ENCODE assay signal across 14 cellular contexts in the genomic region with DNA sequence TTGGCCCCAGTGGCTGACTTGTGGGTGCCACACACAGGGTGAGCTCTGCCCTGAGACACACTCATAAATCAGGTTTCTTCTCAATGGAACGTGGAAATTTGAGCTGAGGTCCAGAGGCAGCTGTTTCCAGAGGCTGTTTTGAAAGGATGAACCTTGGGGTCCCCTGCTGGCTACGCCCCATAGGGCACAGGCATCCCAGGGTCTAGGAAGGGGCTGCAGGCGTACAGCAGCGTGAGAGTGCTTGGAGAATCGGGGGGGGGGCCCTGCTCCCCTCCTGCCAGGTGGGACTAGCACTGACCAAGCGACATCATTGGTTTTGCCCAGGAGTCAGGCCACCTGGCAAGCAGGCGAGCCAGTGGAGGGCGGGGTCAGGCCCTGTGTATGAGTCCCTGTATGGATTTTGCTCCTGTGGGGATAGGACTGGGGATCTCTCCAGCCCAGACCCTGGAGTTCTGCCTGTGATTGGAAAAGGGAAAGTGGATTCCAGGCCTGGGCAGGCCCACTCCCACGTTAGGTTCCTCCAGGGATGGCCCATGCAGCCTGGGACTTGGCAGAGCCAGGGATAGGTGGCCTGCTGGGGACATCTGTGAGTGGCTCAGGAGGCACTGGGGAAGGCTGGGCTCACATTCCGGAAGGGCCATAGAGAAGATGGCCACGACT.
DNase-seq lines count a peak whose midpoint lies in the region; ATAC-seq and TF ChIP-seq lines count a peak whose summit lies in the region.
"Had no signal": no experiment of that assay in that cellular context is flagged by ENCODE, and none has a peak within 500 bp of the region (broad histone marks: within the 10 kb centered on the region; RNA-seq: fewer than 3 reads in every experiment).

No MANE protein-coding gene starts in this region.

- H2BK5ac ChIP-seq in trophoblast cell (ENCODE audit: low read depth, low read length, poor library complexity), result no peak overlapping the region

- no peak overlapping the region for H3K4ac ChIP-seq in trophoblast cell (ENCODE audit: low read depth, low read length)

- peak in 2 of 3 donors; percentile 59 to 63 for DNase-seq in right cardiac atrium
- DNase-seq in left cardiac atrium, result no peak
- no peak for DNase-seq in adipocyte (ENCODE audit: low read depth)
- DNase-seq in trophoblast cell, result no peak
- no peak for DNase-seq in vagina (ENCODE audit: extremely low spot score in 2 of 2)
- DNase-seq in UCSD-AML1 (lab: John Stamatoyannopoulos, UW; ENCODE audit: unreplicated experiment), result no peak
- DNase-seq in NCI-H1436 (lab: John Stamatoyannopoulos, UW), result no peak
- DNase-seq: COR-L47, DMS153, NCI-H1417 treated with DMSO at 0.1 percent for 48 hours, NCI-H2081 treated with DMSO at 0.1 percent for 48 hours, NCI-H510A treated with DMSO at 0.1 percent for 48 hours, PC-9 had no signal

- H3K79me2 ChIP-seq in trophoblast cell (ENCODE audit: control insufficient read depth, insufficient read depth, low read length, poor library complexity), result peaks cover 4% of the 10 kb centered on the region

- no peaks in the 10 kb centered on the region for H3K36me3 ChIP-seq in adipocyte (ENCODE audit: control insufficient read depth, insufficient read depth, low read length, severe bottlenecking)
- peaks cover 0 to 2% of the 10 kb centered on the region in 2 experiments for H3K36me3 ChIP-seq in trophoblast cell (ENCODE audit: control insufficient read depth in 1 of 2, insufficient read depth in 2 of 2, low read length in 2 of 2)
- H3K36me3 ChIP-seq in vagina, result no peaks in the 10 kb centered on the region

- no peak overlapping the region for H4K12ac ChIP-seq in trophoblast cell (ENCODE audit: low read depth, low read length)

- H4K8ac ChIP-seq in trophoblast cell (ENCODE audit: low read depth, low read length), result no peak overlapping the region

- intact Hi-C loops in right cardiac atrium (cut with DNase I), result loop anchor here in 2 of 4 donors (10.0 kb wide), 2 partner anchors 89 to 119 kb away; no protein-coding TSS in a partner anchor
- intact Hi-C loops in left cardiac atrium (cut with DNase I), result no loop called here
- intact Hi-C loops in vagina (cut with DNase I), result loop anchor here (10.0 kb wide), 1 partner anchor 49 kb away; no protein-coding TSS in a partner anchor

- H3K27ac ChIP-seq in right cardiac atrium (ENCODE audit: low read length), result no peak overlapping the region
- H3K27ac ChIP-seq in trophoblast cell (ENCODE audit: low read depth, low read length), result no peak overlapping the region
- H3K27ac ChIP-seq in vagina, result peak overlapping the region; percentile 64
- H3K27ac ChIP-seq: PC-9 had no signal

- no peak overlapping the region for H2AFZ ChIP-seq in trophoblast cell (ENCODE audit: insufficient read depth, low read length, poor library complexity)
- H2AFZ ChIP-seq: PC-9 had no signal

- WGBS in right cardiac atrium, result 91% methylated on average over 11 of the region's 11 CpGs
- no CpG with 5 or more reads among the region's 11 CpGs for WGBS in trophoblast cell (ENCODE audit: extremely low coverage, insufficient coverage, insufficient read length)

- H3K4me1 ChIP-seq in right cardiac atrium (ENCODE audit: control insufficient read depth, insufficient read depth, low read length) (peaks cover 15% of the 10 kb centered on the region), adipocyte (ENCODE audit: control insufficient read depth, insufficient read depth, low read length) (peaks cover 41% of the 10 kb centered on the region), trophoblast cell (ENCODE audit: control insufficient read depth in 1 of 2, insufficient read depth in 2 of 2, low read length in 2 of 2) (peaks cover 34 to 41% of the 10 kb centered on the region in 2 experiments), vagina (peaks cover 46% of the 10 kb centered on the region)

- no peak overlapping the region for H2BK120ac ChIP-seq in trophoblast cell (ENCODE audit: insufficient read depth, low read length, poor library complexity)

- no peak overlapping the region for H4K91ac ChIP-seq in trophoblast cell (ENCODE audit: low read depth, low read length)

- H3K4me2 ChIP-seq in trophoblast cell (ENCODE audit: low read length), result no peak overlapping the region
- H3K4me2 ChIP-seq: PC-9 had no signal

- no peak overlapping the region for H3K18ac ChIP-seq in trophoblast cell (ENCODE audit: low read length)

- H3K4me3 ChIP-seq in right cardiac atrium (ENCODE audit: low read length), result no peak overlapping the region
- H3K4me3 ChIP-seq in adipocyte (ENCODE audit: low read length), result no peak overlapping the region
- no peak overlapping the region for H3K4me3 ChIP-seq in trophoblast cell (ENCODE audit: low read depth, low read length)
- H3K4me3 ChIP-seq in vagina, result no peak overlapping the region
- H3K4me3 ChIP-seq: PC-9 had no signal

- ATAC-seq in right cardiac atrium, result no peak
- no peak for ATAC-seq in left cardiac atrium
- no peak for ATAC-seq in GM19397 (IDR thresholded peaks at IDR 0.05; ENCODE audit: unreplicated experiment)

- no peaks in the 10 kb centered on the region for H3K9me3 ChIP-seq in right cardiac atrium (ENCODE audit: control insufficient read depth, low read length)
- no peaks in the 10 kb centered on the region for H3K9me3 ChIP-seq in adipocyte (ENCODE audit: control insufficient read depth, low read length)
- H3K9me3 ChIP-seq in trophoblast cell (ENCODE audit: insufficient read depth, low read depth, low read length), result no peaks in the 10 kb centered on the region
- H3K9me3 ChIP-seq in vagina, result no peaks in the 10 kb centered on the region

- TF ChIP-seq POLR2A in vagina (IDR thresholded peaks at IDR 0.05), result no peak

- H2BK12ac ChIP-seq in trophoblast cell (ENCODE audit: low read length), result no peak overlapping the region

- H2AK5ac ChIP-seq in trophoblast cell (ENCODE audit: low read length), result peak overlapping the region; percentile 2

- TF ChIP-seq CTCF in vagina (IDR thresholded peaks at IDR 0.05), result no peak

- H3K79me1 ChIP-seq in trophoblast cell (ENCODE audit: low read length), result peaks cover 19% of the 10 kb centered on the region

- no peak overlapping the region for H3K23ac ChIP-seq in trophoblast cell (ENCODE audit: low read length)

- H3K27me3 ChIP-seq in right cardiac atrium (ENCODE audit: control insufficient read depth, insufficient read depth), result no peaks in the 10 kb centered on the region
- no peaks in the 10 kb centered on the region for H3K27me3 ChIP-seq in adipocyte (replicated peaks; ENCODE audit: control insufficient read depth, insufficient read depth, low read length)
- no peaks in the 10 kb centered on the region for H3K27me3 ChIP-seq in trophoblast cell (ENCODE audit: insufficient read depth, low read length)
- H3K27me3 ChIP-seq in vagina, result no peaks in the 10 kb centered on the region

- no peak overlapping the region for H3K14ac ChIP-seq in trophoblast cell (ENCODE audit: low read length)

- peak overlapping the region; percentile 7 for H3K9ac ChIP-seq in adipocyte (ENCODE audit: low read length)
- no peak overlapping the region for H3K9ac ChIP-seq in trophoblast cell (ENCODE audit: low read length)

Comparison
In these comparisons a context has a peak if more than half of its experiments do, and no peak if none do; other contexts are left out.
1. DNase-seq: peak in right cardiac atrium (2 of 3); none in left cardiac atrium (single experiment), adipocyte (single experiment), trophoblast cell (0 of 2), vagina (0 of 2), UCSD-AML1 (single experiment) and NCI-H1436 (single experiment).